ENCODE assay signal across 11 cellular contexts in genomic region chr16:2196981-2197511, GRCh38. TPM values are rescaled to one million over a fixed set of nuclear protein-coding genes. Genes with fewer than 3 reads are reported as not detected.
DNase-seq lines count a peak whose midpoint lies in the region; ATAC-seq and TF ChIP-seq lines count a peak whose summit lies in the region.
"Had no signal": no experiment of that assay in that cellular context is flagged by ENCODE, and none has a peak within 500 bp of the region (broad histone marks: within the 10 kb centered on the region; RNA-seq: fewer than 3 reads in every experiment).

No MANE protein-coding gene starts in this region.

- H3K9me3 Mint-ChIP-seq in activated CD4-positive, alpha-beta T cell treated with anti-CD3 and anti-CD28 coated beads, Interleukin-2, amount 10 ng/mL, durations not matched to agents 7 days and 5 days, result no peaks in the 10 kb centered on the region
- no peaks in the 10 kb centered on the region for H3K9me3 Mint-ChIP-seq in activated CD8-positive, alpha-beta T cell treated with anti-CD3 and anti-CD28 coated beads, Interleukin-2, amount 10 ng/mL, durations not matched to agents 7 days and 5 days (ENCODE audit: insufficient read depth)

- intact Hi-C loops in lower lobe of right lung (cut with DNase I), result no loop called here

- no peaks in the 10 kb centered on the region for H3K79me2 ChIP-seq in smooth muscle cell (ENCODE audit: low read depth)

- WGBS in smooth muscle cell (ENCODE audit: low lambda C conversion rate), result 57% methylated on average over 17 of the region's 32 CpGs

- ATAC-seq in activated CD8-positive, alpha-beta T cell treated with anti-CD3 and anti-CD28 coated beads, Interleukin-2, amount 10 ng/mL, durations not matched to agents 7 days and 5 days, result no peak
- no peak for ATAC-seq in lower lobe of right lung

- no peaks in the 10 kb centered on the region for H4K20me1 ChIP-seq in smooth muscle cell (ENCODE audit: low read depth)

- H3K36me3 ChIP-seq in iPS-18a (ENCODE audit: control insufficient read depth, low read depth, low read length) (no peaks in the 10 kb centered on the region), smooth muscle cell (ENCODE audit: low read depth) (no peaks in the 10 kb centered on the region), lower lobe of right lung (no peaks in the 10 kb centered on the region)

- no peaks in the 10 kb centered on the region for H3F3A ChIP-seq in smooth muscle cell (ENCODE audit: low read depth)

- H3K9ac ChIP-seq in iPS-18a (ENCODE audit: low read length) (no peak overlapping the region), smooth muscle cell (ENCODE audit: low read depth) (no peak overlapping the region)

- peak overlapping the region; percentile 30 for H3K4me3 ChIP-seq in iPS-18a (ENCODE audit: low read length)
- peak overlapping the region; percentile 32 for H3K4me3 ChIP-seq in smooth muscle cell
- H3K4me3 ChIP-seq in lower lobe of right lung, result no peak overlapping the region

- POLR2A ChIA-PET in activated CD4-positive, alpha-beta T cell treated with anti-CD3 and anti-CD28 coated beads, Interleukin-2, amount 10 ng/mL, durations not matched to agents 7 days and 5 days (lab: Charles Lee), result no interaction called here
- POLR2A ChIA-PET in activated CD8-positive, alpha-beta T cell treated with anti-CD3 and anti-CD28 coated beads, Interleukin-2, amount 10 ng/mL, durations not matched to agents 7 days and 5 days (lab: Charles Lee), result interaction anchor here (0.8 kb wide), 1 partner anchor 43 kb away, joined by 4 read pairs; no protein-coding TSS in a partner anchor

- no peak for DNase-seq in activated CD4-positive, alpha-beta T cell treated with anti-CD3 and anti-CD28 coated beads, Interleukin-2, amount 10 ng/mL, durations not matched to agents 7 days and 5 days
- no peak for DNase-seq in activated CD4-positive, alpha-beta T cell treated with anti-CD3 and anti-CD28 coated beads for 4 hours
- DNase-seq in activated CD8-positive, alpha-beta T cell treated with anti-CD3 and anti-CD28 coated beads, Interleukin-2, amount 10 ng/mL, durations not matched to agents 7 days and 5 days, result no peak
- DNase-seq in smooth muscle cell (lab: John Stamatoyannopoulos, UW; ENCODE audit: unreplicated experiment) (no peak), DMS 273 treated with DMSO at 0.1 percent for 48 hours (lab: John Stamatoyannopoulos, UW) (no peak), kidney tubule cell (ENCODE audit: low spot score) (no peak), lower lobe of right lung (no peak)
- DNase-seq: GDM1, NCI-H748 treated with DMSO at 0.1 percent for 48 hours had no signal

- H3K4me1 ChIP-seq in iPS-18a (ENCODE audit: control insufficient read depth, low read depth, low read length), result peaks cover 2% of the 10 kb centered on the region
- H3K4me1 ChIP-seq in smooth muscle cell (ENCODE audit: low read depth), result no peaks in the 10 kb centered on the region
- peaks cover 13% of the 10 kb centered on the region for H3K4me1 ChIP-seq in lower lobe of right lung

- H3K27ac Mint-ChIP-seq in activated CD4-positive, alpha-beta T cell treated with anti-CD3 and anti-CD28 coated beads, Interleukin-2, amount 10 ng/mL, durations not matched to agents 7 days and 5 days, result no peak overlapping the region
- no peak overlapping the region for H3K27ac Mint-ChIP-seq in activated CD8-positive, alpha-beta T cell treated with anti-CD3 and anti-CD28 coated beads, Interleukin-2, amount 10 ng/mL, durations not matched to agents 7 days and 5 days

- H3K27me3 Mint-ChIP-seq in activated CD4-positive, alpha-beta T cell treated with anti-CD3 and anti-CD28 coated beads, Interleukin-2, amount 10 ng/mL, durations not matched to agents 7 days and 5 days, result peaks cover 42% of the 10 kb centered on the region
- peaks cover 45% of the 10 kb centered on the region for H3K27me3 Mint-ChIP-seq in activated CD8-positive, alpha-beta T cell treated with anti-CD3 and anti-CD28 coated beads, Interleukin-2, amount 10 ng/mL, durations not matched to agents 7 days and 5 days (ENCODE audit: low read depth)

- peak overlapping the region; percentile 44 for H3K4me3 Mint-ChIP-seq in activated CD4-positive, alpha-beta T cell treated with anti-CD3 and anti-CD28 coated beads, Interleukin-2, amount 10 ng/mL, durations not matched to agents 7 days and 5 days
- peak overlapping the region; percentile 25 for H3K4me3 Mint-ChIP-seq in activated CD8-positive, alpha-beta T cell treated with anti-CD3 and anti-CD28 coated beads, Interleukin-2, amount 10 ng/mL, durations not matched to agents 7 days and 5 days

- H2AFZ ChIP-seq in smooth muscle cell (ENCODE audit: low read depth), result no peak overlapping the region

- H3K27me3 ChIP-seq in iPS-18a (ENCODE audit: control insufficient read depth, insufficient read depth, low read length) (peaks cover 42% of the 10 kb centered on the region), smooth muscle cell (ENCODE audit: low read depth) (peaks cover 43% of the 10 kb centered on the region), lower lobe of right lung (ENCODE audit: low read depth) (peaks cover 40% of the 10 kb centered on the region)

- TF ChIP-seq CTCF in smooth muscle cell (IDR thresholded peaks at IDR 0.05; ENCODE audit: borderline replicate concordance, insufficient read depth, poor library complexity, severe bottlenecking) (no peak), lower lobe of right lung (IDR thresholded peaks at IDR 0.05) (no peak)

- H3K4me1 Mint-ChIP-seq in activated CD4-positive, alpha-beta T cell treated with anti-CD3 and anti-CD28 coated beads, Interleukin-2, amount 10 ng/mL, durations not matched to agents 7 days and 5 days, result peaks cover 4% of the 10 kb centered on the region
- peaks cover 3% of the 10 kb centered on the region for H3K4me1 Mint-ChIP-seq in activated CD8-positive, alpha-beta T cell treated with anti-CD3 and anti-CD28 coated beads, Interleukin-2, amount 10 ng/mL, durations not matched to agents 7 days and 5 days (ENCODE audit: low read depth)

- CTCF ChIA-PET in activated CD4-positive, alpha-beta T cell treated with anti-CD3 and anti-CD28 coated beads, Interleukin-2, amount 10 ng/mL, durations not matched to agents 7 days and 5 days (lab: Charles Lee), result interaction anchor here (1.0 kb wide), 1 partner anchor 39 kb away, joined by 3 read pairs; no protein-coding TSS in a partner anchor
- CTCF ChIA-PET in activated CD8-positive, alpha-beta T cell treated with anti-CD3 and anti-CD28 coated beads, Interleukin-2, amount 10 ng/mL, durations not matched to agents 7 days and 5 days (lab: Charles Lee), result no interaction called here

- H3K9me3 ChIP-seq in iPS-18a (ENCODE audit: control insufficient read depth, low read depth, low read length) (no peaks in the 10 kb centered on the region), smooth muscle cell (replicated peaks; ENCODE audit: low read depth) (no peaks in the 10 kb centered on the region), lower lobe of right lung (no peaks in the 10 kb centered on the region)

- no peaks in the 10 kb centered on the region for H3K36me3 Mint-ChIP-seq in activated CD4-positive, alpha-beta T cell treated with anti-CD3 and anti-CD28 coated beads, Interleukin-2, amount 10 ng/mL, durations not matched to agents 7 days and 5 days (ENCODE audit: low read depth)
- H3K36me3 Mint-ChIP-seq in activated CD8-positive, alpha-beta T cell treated with anti-CD3 and anti-CD28 coated beads, Interleukin-2, amount 10 ng/mL, durations not matched to agents 7 days and 5 days (ENCODE audit: low read depth), result no peaks in the 10 kb centered on the region

- H3K27ac ChIP-seq in iPS-18a (ENCODE audit: low read length) (no peak overlapping the region), smooth muscle cell (ENCODE audit: low read depth) (no peak overlapping the region), lower lobe of right lung (no peak overlapping the region)

- peak overlapping the region; percentile 83 for H3K4me2 ChIP-seq in smooth muscle cell

RNA-seq across cellular contexts. Expression of gene CASKIN1, which starts 0.6 kb away (rescaled TPM):
- under 1 TPM; 0.07 to 0.19 TPM for total RNA-seq in activated CD4-positive, alpha-beta T cell treated with anti-CD3 and anti-CD28 coated beads, Interleukin-2, amount 10 ng/mL, durations not matched to agents 7 days and 5 days
- total RNA-seq in activated CD8-positive, alpha-beta T cell treated with anti-CD3 and anti-CD28 coated beads, Interleukin-2, amount 10 ng/mL, durations not matched to agents 7 days and 5 days, result under 1 TPM; 0.05 to 0.63 TPM
- total RNA-seq in smooth muscle cell, result 0.45 TPM in 2 replicates
- polyA plus RNA-seq in smooth muscle cell, result 0.09 and 0.77 TPM in 2 replicates
- total RNA-seq in lower lobe of right lung, result 0.09 TPM
- total RNA-seq: subcutaneous adipose tissue had no signal

RNA-seq across cellular contexts. Expression of gene MLST8, which starts 8.2 kb away (rescaled TPM):
- 10 to 100 TPM; 35.9 to 36.4 TPM for total RNA-seq in activated CD4-positive, alpha-beta T cell treated with anti-CD3 and anti-CD28 coated beads, Interleukin-2, amount 10 ng/mL, durations not matched to agents 7 days and 5 days
- 10 to 100 TPM; 34.5 to 37.8 TPM for total RNA-seq in activated CD8-positive, alpha-beta T cell treated with anti-CD3 and anti-CD28 coated beads, Interleukin-2, amount 10 ng/mL, durations not matched to agents 7 days and 5 days
- total RNA-seq in smooth muscle cell, result 37.2 and 38.1 TPM in 2 replicates
- polyA plus RNA-seq in smooth muscle cell, result 61.8 and 67.0 TPM in 2 replicates
- 26.6 TPM for total RNA-seq in lower lobe of right lung

RNA-seq across cellular contexts. Expression of gene BRICD5, which starts 13.6 kb away (rescaled TPM):
- 10 to 100 TPM; 13.9 to 17.4 TPM for total RNA-seq in activated CD4-positive, alpha-beta T cell treated with anti-CD3 and anti-CD28 coated beads, Interleukin-2, amount 10 ng/mL, durations not matched to agents 7 days and 5 days
- 10 to 100 TPM; 14.8 to 15.0 TPM for total RNA-seq in activated CD8-positive, alpha-beta T cell treated with anti-CD3 and anti-CD28 coated beads, Interleukin-2, amount 10 ng/mL, durations not matched to agents 7 days and 5 days
- 2.0 and 2.4 TPM in 2 replicates for total RNA-seq in smooth muscle cell
- polyA plus RNA-seq in smooth muscle cell, result 4.7 and 14.1 TPM in 2 replicates
- total RNA-seq in lower lobe of right lung, result 7.8 TPM

RNA-seq across cellular contexts. Expression of gene PGP, which starts 17.6 kb away (rescaled TPM):
- 10 to 100 TPM; 19.4 to 22.9 TPM for total RNA-seq in activated CD4-positive, alpha-beta T cell treated with anti-CD3 and anti-CD28 coated beads, Interleukin-2, amount 10 ng/mL, durations not matched to agents 7 days and 5 days
- total RNA-seq in activated CD8-positive, alpha-beta T cell treated with anti-CD3 and anti-CD28 coated beads, Interleukin-2, amount 10 ng/mL, durations not matched to agents 7 days and 5 days, result 10 to 100 TPM; 28.5 to 29.0 TPM
- total RNA-seq in smooth muscle cell (17.2 and 21.6 TPM in 2 replicates), lower lobe of right lung (13.3 TPM)
- polyA plus RNA-seq in smooth muscle cell, result 30.1 and 32.9 TPM in 2 replicates

RNA-seq across cellular contexts. Expression of gene E4F1, which starts 26.3 kb away (rescaled TPM):
- total RNA-seq in activated CD4-positive, alpha-beta T cell treated with anti-CD3 and anti-CD28 coated beads, Interleukin-2, amount 10 ng/mL, durations not matched to agents 7 days and 5 days, result 10 to 100 TPM; 28.8 to 32.6 TPM
- total RNA-seq in activated CD8-positive, alpha-beta T cell treated with anti-CD3 and anti-CD28 coated beads, Interleukin-2, amount 10 ng/mL, durations not matched to agents 7 days and 5 days, result 10 to 100 TPM; 33.8 to 34.3 TPM
- total RNA-seq in smooth muscle cell (12.1 and 17.1 TPM in 2 replicates), lower lobe of right lung (21.0 TPM)
- 22.4 and 25.9 TPM in 2 replicates for polyA plus RNA-seq in smooth muscle cell
